Comparison of ENCODE assay signal across 19 cellular contexts in genomic region chr4:182206266-182206665, GRCh38. TPM values are rescaled to one million over a fixed set of nuclear protein-coding genes. Genes with fewer than 3 reads are reported as not detected.
"Had no signal": no experiment of that assay in that cellular context is flagged by ENCODE, and none has a peak within 500 bp of the region (broad histone marks: within the 10 kb centered on the region; RNA-seq: fewer than 3 reads in every experiment).

No MANE protein-coding gene starts in this region.

- H3K27me3 Mint-ChIP-seq: dendritic cell treated with granulocyte-macrophage colony-stimulating factor and Interleukin-4, amounts not matched to agents 40 ng/mL and 50 ng/mL, for 4 days; stimulated activated naive CD8-positive, alpha-beta T cell treated with anti-CD3 and anti-CD28 coated beads, Interleukin-15, amount 100 ng/mL, for 72 hours had no signal

- H3K27ac Mint-ChIP-seq: activated naive CD4-positive, alpha-beta T cell treated with anti-CD3 and anti-CD28 coated beads, Interleukin-2, amount 50 U/mL, for 24 hours; activated T-helper 2 cell treated with anti-CD3 and anti-CD28 coated beads, Interferon-gamma antibody, Interleukin-2, Interleukin-4, amounts not matched to agents 10 μg/mL and 5 μg/mL and 100 μg/mL, durations not matched to agents 14 hours and 24 hours and 36 hours; dendritic cell treated with granulocyte-macrophage colony-stimulating factor and Interleukin-4, amounts not matched to agents 40 ng/mL and 50 ng/mL, for 4 days; nephron progenitor cell; stimulated activated naive CD8-positive, alpha-beta T cell treated with anti-CD3 and anti-CD28 coated beads, Interleukin-15, amount 100 ng/mL, for 72 hours had no signal

- H3K4me3 ChIP-seq: lung, sigmoid colon, thoracic aorta had no signal

- ATAC-seq: stimulated activated naive CD8-positive, alpha-beta T cell treated with anti-CD3 and anti-CD28 coated beads, Interleukin-15, amount 100 ng/mL, for 72 hours had no signal

- H3K9me3 Mint-ChIP-seq: activated naive CD4-positive, alpha-beta T cell treated with anti-CD3 and anti-CD28 coated beads, Interleukin-2, amount 50 U/mL, for 24 hours had no signal

- H3K36me3 Mint-ChIP-seq: activated naive CD4-positive, alpha-beta T cell treated with anti-CD3 and anti-CD28 coated beads, Interleukin-2, amount 50 U/mL, for 24 hours had no signal

- H3K27ac ChIP-seq: thoracic aorta had no signal

- DNase-seq: activated CD4-positive, alpha-beta T cell treated with anti-CD3 and anti-CD28 coated beads, Interleukin-2, amount 50 U/mL, for 1 hour; activated T-cell treated with anti-CD3 and anti-CD28 coated beads for 4 hours; amygdala; brain microvascular endothelial cell; cerebellar nuclear complex; erythroblast; hippocampal formation; nephron progenitor cell; sigmoid colon; stimulated activated CD4-positive, alpha-beta T cell treated with anti-CD3 and anti-CD28 coated beads, Interleukin-15, amount 100 ng/mL, for 24 hours; stimulated activated CD4-positive, alpha-beta T cell treated with anti-CD3 and anti-CD28 coated beads, Interleukin-4, amount 100 ng/mL, for 4 hours; stimulated activated naive CD8-positive, alpha-beta T cell treated with anti-CD3 and anti-CD28 coated beads, Interleukin-15, amount 100 ng/mL, for 72 hours had no signal

- H3K9me3 ChIP-seq: sigmoid colon, thoracic aorta had no signal

- H3K27me3 ChIP-seq: brain microvascular endothelial cell, sigmoid colon had no signal

- H3K36me3 ChIP-seq: brain microvascular endothelial cell, sigmoid colon, thoracic aorta had no signal

- H3K4me1 Mint-ChIP-seq: activated naive CD4-positive, alpha-beta T cell treated with anti-CD3 and anti-CD28 coated beads, Interleukin-2, amount 50 U/mL, for 24 hours; stimulated activated naive CD8-positive, alpha-beta T cell treated with anti-CD3 and anti-CD28 coated beads, Interleukin-15, amount 100 ng/mL, for 72 hours had no signal

- H3K4me3 Mint-ChIP-seq: activated naive CD4-positive, alpha-beta T cell treated with anti-CD3 and anti-CD28 coated beads, Interleukin-2, amount 50 U/mL, for 24 hours; dendritic cell treated with granulocyte-macrophage colony-stimulating factor and Interleukin-4, amounts not matched to agents 40 ng/mL and 50 ng/mL, for 4 days; nephron progenitor cell; stimulated activated naive CD8-positive, alpha-beta T cell treated with anti-CD3 and anti-CD28 coated beads, Interleukin-15, amount 100 ng/mL, for 72 hours had no signal

RNA-seq across cellular contexts. Expression of gene TENM3, which starts 36.9 kb away (rescaled TPM):
- total RNA-seq: activated CD8-positive, alpha-beta memory T cell treated with anti-CD3 and anti-CD28 coated beads for 36 hours; T-helper 2 cell treated with Interferon-gamma antibody and Interleukin-4, amounts not matched to agents 100 ng/mL and 5 ng/mL, for 36 hours had no signal
